Comparison of ENCODE assay signal across 8 cellular contexts in genomic region chr15:31707944-31708702, GRCh38.
DNase-seq lines count a peak whose midpoint lies in the region; ATAC-seq lines count a peak whose summit lies in the region.
"Not testable (repeated sequence)": the region's sequence is repeated elsewhere in the genome, so short reads cannot be mapped to it uniquely, and the experiment has no call there.

No MANE protein-coding gene starts in this region.

- H3K36me3 Mint-ChIP-seq in activated T-cell treated with anti-CD3 and anti-CD28 coated beads, Interleukin-2, amount 50 U/mL, for 72 hours (ENCODE audit: insufficient read depth in 2 of 2) = not testable (repeated sequence)

- peak; percentile 62 for ATAC-seq in GM18517 (IDR thresholded peaks at IDR 0.05; ENCODE audit: unreplicated experiment)
- ATAC-seq in GM19351 (IDR thresholded peaks at IDR 0.05; ENCODE audit: unreplicated experiment) = peak; percentile 71
- peak; percentile 65 for ATAC-seq in GM21528 (IDR thresholded peaks at IDR 0.05; ENCODE audit: low FRiP score, unreplicated experiment)
- ATAC-seq in HG02840 (IDR thresholded peaks at IDR 0.05; ENCODE audit: low FRiP score, unreplicated experiment) = peak; percentile 55
- ATAC-seq in HG03103 (IDR thresholded peaks at IDR 0.05; ENCODE audit: low read depth, unreplicated experiment) = peak; percentile 58
- ATAC-seq in HG03521 (IDR thresholded peaks at IDR 0.05; ENCODE audit: unreplicated experiment) = peak; percentile 51
- ATAC-seq in activated T-cell treated with anti-CD3 and anti-CD28 coated beads, Interleukin-2, amount 50 U/mL, for 72 hours (replicated peaks in 1 of 2) = peak; percentile 76 to 85
- peak; percentile 45 for ATAC-seq in stimulated activated naive CD8-positive, alpha-beta T cell treated with anti-CD3 and anti-CD28 coated beads, Interleukin-15, Interleukin-2, amounts not matched to agents 100 U/mL and 50 U/mL, for 24 hours

- H3K4me3 Mint-ChIP-seq in activated T-cell treated with anti-CD3 and anti-CD28 coated beads, Interleukin-2, amount 50 U/mL, for 72 hours = not testable (repeated sequence)

- H3K27ac Mint-ChIP-seq in activated T-cell treated with anti-CD3 and anti-CD28 coated beads, Interleukin-2, amount 50 U/mL, for 72 hours = not testable (repeated sequence)

- H3K9me3 Mint-ChIP-seq in activated T-cell treated with anti-CD3 and anti-CD28 coated beads, Interleukin-2, amount 50 U/mL, for 72 hours = not testable (repeated sequence)

- not testable (repeated sequence) for H3K4me1 Mint-ChIP-seq in activated T-cell treated with anti-CD3 and anti-CD28 coated beads, Interleukin-2, amount 50 U/mL, for 72 hours (ENCODE audit: low read depth)

- not testable (repeated sequence) for H3K27me3 Mint-ChIP-seq in activated T-cell treated with anti-CD3 and anti-CD28 coated beads, Interleukin-2, amount 50 U/mL, for 72 hours (ENCODE audit: low read depth)

- DNase-seq in activated T-cell treated with anti-CD3 and anti-CD28 coated beads, Interleukin-2, amount 50 U/mL, for 72 hours; stimulated activated naive CD8-positive, alpha-beta T cell treated with anti-CD3 and anti-CD28 coated beads, Interleukin-15, Interleukin-2, amounts not matched to agents 100 U/mL and 50 U/mL, for 24 hours: not testable (repeated sequence)
